Comparison of ENCODE assay signal across 20 cellular contexts in the genomic region with DNA sequence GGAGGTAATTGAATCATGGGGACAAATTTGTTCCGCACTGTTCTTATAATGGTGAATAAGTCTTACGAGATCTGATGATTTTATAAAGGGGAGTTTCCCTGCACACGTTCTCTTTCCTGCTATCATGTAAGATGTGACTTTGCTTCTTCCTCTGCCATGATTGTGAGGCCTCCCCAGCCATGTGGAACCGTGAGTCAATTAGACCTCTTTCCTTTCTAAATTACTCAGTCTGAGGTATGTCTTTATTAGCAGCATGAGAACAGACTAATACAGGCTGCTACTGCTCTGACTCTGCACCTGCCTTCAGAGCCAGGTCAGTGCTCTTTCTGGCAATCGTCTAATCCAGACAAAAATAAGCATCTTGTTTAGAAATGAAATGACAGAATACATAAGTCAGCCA.
DNase-seq lines count a peak whose midpoint lies in the region; ATAC-seq, FAIRE-seq and TF ChIP-seq lines count a peak whose summit lies in the region.
"Had no signal": no experiment of that assay in that cellular context is flagged by ENCODE, and none has a peak within 500 bp of the region (broad histone marks: within the 10 kb centered on the region; RNA-seq: fewer than 3 reads in every experiment).

No MANE protein-coding gene starts in this region.

- no peak for TF ChIP-seq POLR2A in H54 (IDR thresholded peaks at IDR 0.05; ENCODE audit: low read depth, low read length)

- DNase-seq in RPMI7951 (ENCODE audit: low read depth), result peak; percentile 23
- no peak for DNase-seq in H54 (ENCODE audit: insufficient read length, low spot score)
- DNase-seq in NCI-H2171 (lab: John Stamatoyannopoulos, UW), result no peak
- DNase-seq in globus pallidus (ENCODE audit: low spot score), result no peak
- no peak for DNase-seq in activated CD4-positive, alpha-beta T cell treated with anti-CD3 and anti-CD28 coated beads, Interleukin-2, amount 50 U/mL, for 4 hours
- DNase-seq: activated CD8-positive, alpha-beta memory T cell treated with anti-CD3 and anti-CD28 coated beads, Interleukin-2, amount 10 ng/mL, durations not matched to agents 7 days and 5 days; activated gamma-delta T cell; H9; left ventricle myocardium inferior; MG63; NCI-H187; occipital lobe; stimulated activated CD4-positive, alpha-beta T cell treated with anti-CD3 and anti-CD28 coated beads, Interleukin-4, amount 100 ng/mL, for 1 hour; T-helper 9 cell; testis had no signal

- ATAC-seq in GM18511 (IDR thresholded peaks at IDR 0.05; ENCODE audit: unreplicated experiment) (peak; percentile 58), GM21717 (IDR thresholded peaks at IDR 0.05; ENCODE audit: unreplicated experiment) (peak; percentile 85), HG03039 (IDR thresholded peaks at IDR 0.05; ENCODE audit: unreplicated experiment) (peak; percentile 91)
- ATAC-seq: activated CD4-positive, CD25-positive, alpha-beta regulatory T cell treated with anti-CD3 and anti-CD28 coated beads, Interleukin-2, amount 50 U/mL, for 24 hours; activated CD8-positive, alpha-beta memory T cell treated with anti-CD3 and anti-CD28 coated beads, Interleukin-2, amount 10 ng/mL, durations not matched to agents 7 days and 5 days had no signal

- FAIRE-seq in H54 (lab: Jason Lieb, UNC), result no peak
- FAIRE-seq: colon had no signal
